Comparison of ENCODE assay signal across 8 cellular contexts in the genomic region with DNA sequence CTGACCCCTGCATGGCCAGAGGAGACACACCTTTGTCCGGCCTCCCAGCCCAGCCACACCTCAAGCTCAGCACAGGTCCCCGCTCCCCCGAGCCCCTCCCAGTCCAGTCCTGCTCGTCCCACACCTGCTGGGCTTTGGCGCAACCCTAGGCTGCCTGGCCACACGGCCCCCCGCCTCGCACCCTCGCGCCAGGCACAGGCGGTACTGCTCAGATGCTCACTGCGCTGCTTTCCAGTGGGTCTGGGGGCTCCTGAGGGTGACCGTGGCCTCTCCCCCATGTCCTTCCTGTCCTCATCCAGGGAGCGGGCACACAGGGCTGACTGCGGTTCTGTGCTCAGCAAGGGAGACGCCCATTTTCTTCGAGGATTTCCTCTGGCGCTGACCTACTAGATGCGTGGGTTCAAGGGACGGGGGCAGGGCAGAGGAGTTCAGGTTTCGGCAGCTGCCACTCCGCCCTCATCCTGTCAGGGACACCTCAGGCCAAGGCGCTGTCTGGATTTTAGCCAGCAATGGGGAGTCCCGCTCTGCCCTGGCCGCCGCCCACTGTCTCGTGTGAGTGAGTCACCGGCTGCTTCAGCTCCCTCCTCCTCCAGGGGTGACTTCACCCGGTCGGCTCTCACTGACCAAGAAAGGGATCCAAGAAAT.
DNase-seq lines count a peak whose midpoint lies in the region; ATAC-seq, FAIRE-seq and TF ChIP-seq lines count a peak whose summit lies in the region.

No MANE protein-coding gene starts in this region.

- no peak for TF ChIP-seq POLR2A in HepG2 (IDR thresholded peaks at IDR 0.05; ENCODE audit: insufficient read depth in 1 of 2, low read depth in 2 of 2, low read length in 2 of 2)

- no TSS peak for BruUV-seq in HepG2 (replicated peaks; lab: Mats Ljungman, UMichigan)

- H3K27ac ChIP-seq in colonic mucosa: no peak overlapping the region
- H3K27ac ChIP-seq in HepG2 (ENCODE audit: extremely low read length, insufficient read depth, low read length): no peak overlapping the region

- peaks cover 17% of the 10 kb centered on the region for H3K4me1 Mint-ChIP-seq in WTC11

- H3K79me2 ChIP-seq in HepG2 (ENCODE audit: insufficient read depth, low read length): no peaks in the 10 kb centered on the region

- TF ChIP-seq CTCF in WTC11 (IDR thresholded peaks at IDR 0.05) (no peak), colonic mucosa (IDR thresholded peaks at IDR 0.05) (no peak), HepG2 (CRISPR knock-in tag; IDR thresholded peaks at IDR 0.05) (no peak)

- H3K4me2 ChIP-seq in HepG2 (ENCODE audit: low read depth, low read length): no peak overlapping the region

- ATAC-seq in HG03457 (IDR thresholded peaks at IDR 0.05; ENCODE audit: unreplicated experiment): peak; percentile 66
- ATAC-seq in WTC11: peak; percentile 85
- ATAC-seq in HepG2: peak; percentile 32; the same call in 2 of the 3 replicates

- H3K36me3 Mint-ChIP-seq in WTC11: no peaks in the 10 kb centered on the region

- no peaks in the 10 kb centered on the region for H4K20me1 ChIP-seq in HepG2 (ENCODE audit: insufficient read depth, low read length)

- H3K9ac ChIP-seq in colonic mucosa (ENCODE audit: low read depth in 2 of 2, low read length in 2 of 2): peak overlapping the region in 1 of 2 donors; percentile 60
- no peak overlapping the region for H3K9ac ChIP-seq in HepG2 (ENCODE audit: insufficient read depth, low read depth, low read length)

- no peaks in the 10 kb centered on the region for H3K4me1 ChIP-seq in colonic mucosa
- H3K4me1 ChIP-seq in HepG2 (ENCODE audit: insufficient read depth, low read length): no peaks in the 10 kb centered on the region

- in situ Hi-C loops in HepG2 (cut with HindIII; ENCODE audit: extremely low pct_ligation_motif_present, low pct_unique_long_range_greater_than_20kb): no loop called here

- TF ChIP-seq EP300 in HepG2 (IDR thresholded peaks at IDR 0.05; ENCODE audit: low read depth in 2 of 2, low read length in 2 of 2) (no peak), HepG2 (CRISPR knock-in tag; IDR thresholded peaks at IDR 0.05; ENCODE audit: borderline replicate concordance) (no peak)

- H2AFZ ChIP-seq in HepG2 (ENCODE audit: low read length): no peak overlapping the region

- POLR2A ChIA-PET in WTC11 (lab: Charles Lee): no interaction called here
- POLR2A ChIA-PET in HepG2 (lab: Yijun Ruan, JAX): no interaction called here

- no peaks in the 10 kb centered on the region; the same call in 1 of the 2 replicates for H3K27me3 Mint-ChIP-seq in WTC11 (ENCODE audit: low read depth)

- H3K4me3 Mint-ChIP-seq in WTC11: no peak overlapping the region

- H3K27ac Mint-ChIP-seq in WTC11: no peak overlapping the region

- intact Hi-C loops in colonic mucosa (cut with DNase I) (no loop called here), HepG2 (cut with micrococcal nuclease; ENCODE audit: unreplicated experiment) (no loop called here)

- DNase-seq in stimulated activated naive CD4-positive, alpha-beta T cell treated with Interleukin-2 at 50 U/mL for 16 hours (lab: John Stamatoyannopoulos, UW): peak; percentile 65
- DNase-seq in stimulated activated naive CD4-positive, alpha-beta T cell (lab: John Stamatoyannopoulos, UW): no peak
- DNase-seq in WTC11 (ENCODE audit: low spot score): peak; percentile 48
- DNase-seq in colonic mucosa: peak; percentile 95
- peak; percentile 30 for DNase-seq in HepG2 (ENCODE audit: low spot score)
- DNase-seq in stimulated activated CD4-positive, alpha-beta T cell treated with anti-CD3 and anti-CD28 coated beads, Interleukin-4, amount 100 ng/mL, for 1 hour: peak; percentile 50
- no peak for DNase-seq in retina

- H3K4me3 ChIP-seq in colonic mucosa (no peak overlapping the region), HepG2 (replicated peaks in 1 of 3; ENCODE audit: insufficient read depth in 1 of 3, low read depth in 2 of 3, low read length in 3 of 3) (no peak overlapping the region)

- WGBS in HepG2 (ENCODE audit: low lambda C conversion rate): 75% methylated on average over 12 of the region's 30 CpGs

- no peak for TF ChIP-seq RAD21 in HepG2 (CRISPR knock-in tag; IDR thresholded peaks at IDR 0.05)

- no peaks in the 10 kb centered on the region for H3K36me3 ChIP-seq in colonic mucosa
- no peaks in the 10 kb centered on the region for H3K36me3 ChIP-seq in HepG2 (replicated peaks in 1 of 2; ENCODE audit: control insufficient read depth in 1 of 2, insufficient read depth in 2 of 2, low read length in 2 of 2)

- H3K9me3 ChIP-seq in colonic mucosa (no peaks in the 10 kb centered on the region), HepG2 (ENCODE audit: low read length) (no peaks in the 10 kb centered on the region)

- no peak for FAIRE-seq in HepG2 (lab: Jason Lieb, UNC)

- H3K27me3 ChIP-seq in colonic mucosa (no peaks in the 10 kb centered on the region), HepG2 (ENCODE audit: control insufficient read depth in 1 of 2, insufficient read depth in 2 of 2, low read length in 2 of 2) (peaks cover 9 to 47% of the 10 kb centered on the region in 2 experiments)

- CTCF ChIA-PET in WTC11 (lab: Charles Lee): interaction anchor here (1.1 kb wide), 1 partner anchor 73 kb away, joined by 3 read pairs; no protein-coding TSS in a partner anchor
- CTCF ChIA-PET in HepG2 (lab: Yijun Ruan, JAX; ENCODE audit: low intra/inter-chr PET ratio, low total read pairs): no interaction called here

- H3K9me3 Mint-ChIP-seq in WTC11: no peaks in the 10 kb centered on the region

TF ChIP-seq in WTC11, 78 proteins besides CTCF, POLR2A, EP300 and RAD21 (continues in another document):
- TF ChIP-seq ZNF416 (CRISPR knock-in tag; IDR thresholded peaks at IDR 0.05) (no peak), JUN (CRISPR knock-in tag; IDR thresholded peaks at IDR 0.05) (no peak)
- TF ChIP-seq, protein P1, sequence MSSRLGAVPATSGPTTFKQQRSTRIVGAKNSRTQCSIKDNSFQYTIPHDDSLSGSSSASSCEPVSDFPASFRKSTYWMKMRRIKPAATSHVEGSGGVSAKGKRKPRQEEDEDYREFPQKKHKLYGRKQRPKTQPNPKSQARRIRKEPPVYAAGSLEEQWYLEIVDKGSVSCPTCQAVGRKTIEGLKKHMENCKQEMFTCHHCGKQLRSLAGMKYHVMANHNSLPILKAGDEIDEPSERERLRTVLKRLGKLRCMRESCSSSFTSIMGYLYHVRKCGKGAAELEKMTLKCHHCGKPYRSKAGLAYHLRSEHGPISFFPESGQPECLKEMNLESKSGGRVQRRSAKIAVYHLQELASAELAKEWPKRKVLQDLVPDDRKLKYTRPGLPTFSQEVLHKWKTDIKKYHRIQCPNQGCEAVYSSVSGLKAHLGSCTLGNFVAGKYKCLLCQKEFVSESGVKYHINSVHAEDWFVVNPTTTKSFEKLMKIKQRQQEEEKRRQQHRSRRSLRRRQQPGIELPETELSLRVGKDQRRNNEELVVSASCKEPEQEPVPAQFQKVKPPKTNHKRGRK (CRISPR knock-in tag; IDR thresholded peaks at IDR 0.05; ENCODE audit: borderline replicate concordance): no peak

TF ChIP-seq in HepG2, 621 proteins besides CTCF, POLR2A, EP300 and RAD21 (continues in another document):
- TF ChIP-seq HDAC1 (CRISPR knock-in tag; IDR thresholded peaks at IDR 0.05) (no peak), ARHGAP35 (CRISPR knock-in tag; IDR thresholded peaks at IDR 0.05; ENCODE audit: borderline replicate concordance) (no peak), FOSL2 (CRISPR knock-in tag; IDR thresholded peaks at IDR 0.05) (peak; percentile 80), MED1 (CRISPR knock-in tag; IDR thresholded peaks at IDR 0.05) (no peak), ARNT (IDR thresholded peaks at IDR 0.05) (no peak), ZIK1 (CRISPR knock-in tag; IDR thresholded peaks at IDR 0.05; ENCODE audit: borderline replicate concordance, low read depth) (no peak), NFAT5 (CRISPR knock-in tag; IDR thresholded peaks at IDR 0.05) (no peak)

Comparison
In these comparisons a context has a peak if more than half of its experiments do, and no peak if none do; other contexts are left out.
1. DNase-seq: peak in stimulated activated naive CD4-positive, alpha-beta T cell treated with Interleukin-2 at 50 U/mL for 16 hours (single experiment), WTC11 (single experiment), colonic mucosa (single experiment), HepG2 (single experiment) and stimulated activated CD4-positive, alpha-beta T cell treated with anti-CD3 and anti-CD28 coated beads, Interleukin-4, amount 100 ng/mL, for 1 hour (single experiment); none in stimulated activated naive CD4-positive, alpha-beta T cell (0 of 6) and retina (single experiment).
2. ATAC-seq: peak in every context shown above with its lines; median percentile 85 in WTC11; 66 in HG03457; 32 in HepG2.